In genomic region chr20:36153754-36154695, GRCh38 we compare ENCODE assay signal across 8 cellular contexts. TPM values are rescaled to one million over a fixed set of nuclear protein-coding genes. Genes with fewer than 3 reads are reported as not detected.
DNase-seq lines count a peak whose midpoint lies in the region; ATAC-seq and TF ChIP-seq lines count a peak whose summit lies in the region.

No MANE protein-coding gene starts in this region.

- H3K4me3 Mint-ChIP-seq in naive B cell, result peak overlapping the region in 7 of 8 donors; percentile 10 to 79 (median 53)

- no peaks in the 10 kb centered on the region for H3K36me3 ChIP-seq in thyroid gland

- no peaks in the 10 kb centered on the region for H3K27me3 ChIP-seq in thyroid gland

- TF ChIP-seq CTCF in fibroblast of villous mesenchyme (IDR thresholded peaks at IDR 0.05; ENCODE audit: insufficient read depth, low read depth, low read length) (no peak), thyroid gland (IDR thresholded peaks at IDR 0.05) (no peak)

- H3K4me1 ChIP-seq in thyroid gland, result peaks cover 10 to 33% of the 10 kb centered on the region in 2 donors

- ATAC-seq in naive B cell (ENCODE audit: low read depth in 2 of 2) (peak; percentile 41 to 61), GM19455 (IDR thresholded peaks at IDR 0.05; ENCODE audit: unreplicated experiment) (no peak)

- H3K27ac Mint-ChIP-seq in naive B cell, result peak overlapping the region in 1 of 6 donors; percentile 53

- peak; percentile 76 to 77 for DNase-seq in NCI-H2081 (lab: John Stamatoyannopoulos, UW)
- DNase-seq in NCI-H2081 treated with DMSO at 0.1 percent for 48 hours (lab: John Stamatoyannopoulos, UW), result no peak
- DNase-seq in NCI-H345 treated with DMSO at 0.1 percent for 48 hours (lab: John Stamatoyannopoulos, UW; ENCODE audit: unreplicated experiment), result peak; percentile 67
- DNase-seq in activated gamma-delta T cell (lab: John Stamatoyannopoulos, UW), result peak; percentile 23
- peak; percentile 52 for DNase-seq in fibroblast of villous mesenchyme (ENCODE audit: low read depth)
- DNase-seq in naive B cell, result no peak
- peak; percentile 94 to 95 for DNase-seq in thyroid gland

- 8 to 21% methylated on average over 10 to 20 of the region's 43 CpGs for WGBS in thyroid gland, 2 donors

- H3K27me3 Mint-ChIP-seq in naive B cell, result peaks cover 14 to 41% (median 38%) of the 10 kb centered on the region in 3 donors

- H3K4me1 Mint-ChIP-seq in naive B cell, result peaks cover 12 to 21% (median 20%) of the 10 kb centered on the region in 3 donors

- no peak for TF ChIP-seq POLR2A in thyroid gland (IDR thresholded peaks at IDR 0.05)

- H3K36me3 Mint-ChIP-seq in naive B cell, result no peaks in the 10 kb centered on the region

- H3K4me3 ChIP-seq in fibroblast of villous mesenchyme (ENCODE audit: low read depth, low read length), result peak overlapping the region; percentile 63
- peak overlapping the region in 2 of 3 donors; percentile 54 to 64 for H3K4me3 ChIP-seq in thyroid gland (replicated peaks in 1 of 3)

- intact Hi-C loops in thyroid gland (cut with DNase I), result no loop called here

- no peaks in the 10 kb centered on the region for H3K9me3 ChIP-seq in thyroid gland

- peak overlapping the region; percentile 59 to 83 (median 71) for H3K27ac ChIP-seq in thyroid gland

- H3K9me3 Mint-ChIP-seq in naive B cell, result no peaks in the 10 kb centered on the region

RNA-seq across cellular contexts. Expression of gene EPB41L1, which starts 0.5 kb away (rescaled TPM):
- 9.1 and 12.6 TPM in 2 replicates for total RNA-seq in fibroblast of villous mesenchyme
- not detected for polyA plus RNA-seq in naive B cell (ENCODE audit: low read depth in 6 of 6)
- 10 to 100 TPM; 15.4 to 75.2 (median 42.3) TPM for total RNA-seq in thyroid gland

Comparison
In these comparisons a context has a peak if more than half of its experiments do, and no peak if none do; other contexts are left out.
1. DNase-seq: peak in NCI-H2081 (2 of 2), NCI-H345 treated with DMSO at 0.1 percent for 48 hours (single experiment), activated gamma-delta T cell (single experiment), fibroblast of villous mesenchyme (single experiment) and thyroid gland (2 of 2); none in NCI-H2081 treated with DMSO at 0.1 percent for 48 hours (single experiment) and naive B cell (single experiment).